2 cellular contexts compared by ENCODE assay signal in genomic region chr5:150447188-150447587, GRCh38.
TF ChIP-seq lines count a peak whose summit lies in the region.

No MANE protein-coding gene starts in this region.

TF ChIP-seq in SK-N-SH, 30 proteins besides CTCF, POLR2A, EP300 and RAD21 (continued from another document):
- no peak for TF ChIP-seq MXI1 (IDR thresholded peaks at IDR 0.05; ENCODE audit: low read depth, low read length)
- TF ChIP-seq NFIC (IDR thresholded peaks at IDR 0.05; ENCODE audit: borderline replicate concordance) = no peak
- TF ChIP-seq FOSL2 (IDR thresholded peaks at IDR 0.05; ENCODE audit: borderline replicate concordance, low read depth) = no peak

TF ChIP-seq in SK-N-SH treated with all-trans-retinoic acid at 6 μM for 48 hours, 23 proteins besides CTCF, POLR2A, EP300 and RAD21 (continued from another document):
- TF ChIP-seq PATZ1 (CRISPR knock-in tag; IDR thresholded peaks at IDR 0.05; ENCODE audit: borderline replicate concordance) = no peak
- TF ChIP-seq, protein P1, sequence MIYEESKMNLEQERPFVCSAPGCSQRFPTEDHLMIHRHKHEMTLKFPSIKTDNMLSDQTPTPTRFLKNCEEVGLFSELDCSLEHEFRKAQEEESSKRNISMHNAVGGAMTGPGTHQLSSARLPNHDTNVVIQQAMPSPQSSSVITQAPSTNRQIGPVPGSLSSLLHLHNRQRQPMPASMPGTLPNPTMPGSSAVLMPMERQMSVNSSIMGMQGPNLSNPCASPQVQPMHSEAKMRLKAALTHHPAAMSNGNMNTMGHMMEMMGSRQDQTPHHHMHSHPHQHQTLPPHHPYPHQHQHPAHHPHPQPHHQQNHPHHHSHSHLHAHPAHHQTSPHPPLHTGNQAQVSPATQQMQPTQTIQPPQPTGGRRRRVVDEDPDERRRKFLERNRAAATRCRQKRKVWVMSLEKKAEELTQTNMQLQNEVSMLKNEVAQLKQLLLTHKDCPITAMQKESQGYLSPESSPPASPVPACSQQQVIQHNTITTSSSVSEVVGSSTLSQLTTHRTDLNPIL (CRISPR knock-in tag; IDR thresholded peaks at IDR 0.05; ENCODE audit: low read depth) = no peak
